In genomic region chr10:29761916-29762315, GRCh38 we compare ENCODE assay signal across 18 cellular contexts.
"Had no signal": no experiment of that assay in that cellular context is flagged by ENCODE, and none has a peak within 500 bp of the region (broad histone marks: within the 10 kb centered on the region; RNA-seq: fewer than 3 reads in every experiment).

No MANE protein-coding gene starts in this region.

- H3K9me3 ChIP-seq: adrenal gland, breast epithelium, gastroesophageal sphincter, heart left ventricle, left ventricle myocardium inferior, prostate gland, transverse colon had no signal

- H3K36me3 Mint-ChIP-seq: activated naive CD4-positive, alpha-beta T cell treated with anti-CD3 and anti-CD28 coated beads, Interleukin-2, amount 50 U/mL, for 72 hours; memory B cell had no signal

- H3K4me3 Mint-ChIP-seq: activated T-helper 1 cell treated with anti-CD3 and anti-CD28 coated beads, Interleukin-12 subunit alpha, Interleukin-12 subunit beta, Interleukin-2, Interleukin-4 antibody, amounts not matched to agents 30 ng/mL and 10 ng/mL and 1 ng/mL, durations not matched to agents 14 hours and 24 hours and 36 hours; memory B cell; stimulated activated naive CD8-positive, alpha-beta T cell treated with anti-CD3 and anti-CD28 coated beads, Interleukin-15, Interleukin-2, amounts not matched to agents 100 ng/mL and 50 ng/mL, for 24 hours had no signal

- H3K4me1 Mint-ChIP-seq: memory B cell had no signal

- H3K9me3 Mint-ChIP-seq: activated naive CD4-positive, alpha-beta T cell treated with anti-CD3 and anti-CD28 coated beads, Interleukin-2, amount 50 U/mL, for 72 hours; activated T-helper 1 cell treated with anti-CD3 and anti-CD28 coated beads, Interleukin-12 subunit alpha, Interleukin-12 subunit beta, Interleukin-2, Interleukin-4 antibody, amounts not matched to agents 30 ng/mL and 10 ng/mL and 1 ng/mL, durations not matched to agents 14 hours and 24 hours and 36 hours; stimulated activated naive CD8-positive, alpha-beta T cell treated with anti-CD3 and anti-CD28 coated beads, Interleukin-15, Interleukin-2, amounts not matched to agents 100 ng/mL and 50 ng/mL, for 24 hours had no signal

- H3K27me3 Mint-ChIP-seq: memory B cell; stimulated activated naive CD8-positive, alpha-beta T cell treated with anti-CD3 and anti-CD28 coated beads, Interleukin-15, Interleukin-2, amounts not matched to agents 100 ng/mL and 50 ng/mL, for 24 hours had no signal

- H3K27me3 ChIP-seq: adrenal gland, breast epithelium, gastroesophageal sphincter, heart left ventricle, transverse colon had no signal

- H3K27ac ChIP-seq: adrenal gland, breast epithelium, gastroesophageal sphincter, heart left ventricle, left ventricle myocardium inferior, prostate gland, skin epidermis, transverse colon had no signal

- H3K4me1 ChIP-seq: adrenal gland, breast epithelium, prostate gland had no signal

- H3K4me3 ChIP-seq: adrenal gland, breast epithelium, gastroesophageal sphincter, heart left ventricle, left ventricle myocardium inferior, prostate gland, skin epidermis, transverse colon had no signal

- H3K36me3 ChIP-seq: adrenal gland, breast epithelium, gastroesophageal sphincter, heart left ventricle, left ventricle myocardium inferior, prostate gland, transverse colon had no signal

- H3K27ac Mint-ChIP-seq: activated naive CD4-positive, alpha-beta T cell treated with anti-CD3 and anti-CD28 coated beads, Interleukin-2, amount 50 U/mL, for 72 hours; activated T-helper 1 cell treated with anti-CD3 and anti-CD28 coated beads, Interleukin-12 subunit alpha, Interleukin-12 subunit beta, Interleukin-2, Interleukin-4 antibody, amounts not matched to agents 30 ng/mL and 10 ng/mL and 1 ng/mL, durations not matched to agents 14 hours and 24 hours and 36 hours; memory B cell; stimulated activated naive CD8-positive, alpha-beta T cell treated with anti-CD3 and anti-CD28 coated beads, Interleukin-15, Interleukin-2, amounts not matched to agents 100 ng/mL and 50 ng/mL, for 24 hours had no signal

- DNase-seq: activated CD4-positive, alpha-beta T cell treated with anti-CD3 and anti-CD28 coated beads, Interleukin-2, amount 50 U/mL, for 4 hours; activated gamma-delta T cell treated with Interleukin-2 at 50 U/mL for 16 hours; adrenal gland; cerebellar nuclear complex; cortex of kidney; effector CD8-positive, alpha-beta T cell; heart left ventricle; left ventricle myocardium inferior; right cardiac atrium; transverse colon had no signal
